ENCODE assay signal across 1 cellular context in genomic region chr4:47104986-47105385, GRCh38.
TF ChIP-seq lines count a peak whose summit lies in the region.

No MANE protein-coding gene starts in this region.

TF ChIP-seq in H1, 55 proteins besides CTCF, POLR2A, EP300 and RAD21 (continued from another document):
- TF ChIP-seq E2F6 (IDR thresholded peaks at IDR 0.05) (no peak), BRCA1 (IDR thresholded peaks at IDR 0.05; ENCODE audit: low read depth, low read length) (no peak), EGR1 (IDR thresholded peaks at IDR 0.05; ENCODE audit: borderline replicate concordance, low read depth, low read length) (no peak), KDM1A (IDR thresholded peaks at IDR 0.05; ENCODE audit: borderline replicate concordance, low read length) (no peak), SIX5 (IDR thresholded peaks at IDR 0.05; ENCODE audit: low read depth, low read length) (no peak), SP2 (IDR thresholded peaks at IDR 0.05; ENCODE audit: low read length) (no peak), TAF7 (optimal IDR thresholded peaks at IDR 0.05; ENCODE audit: borderline replicate concordance, low read depth, low read length) (no peak), RFX5 (IDR thresholded peaks at IDR 0.05; ENCODE audit: borderline replicate concordance, low read depth, low read length) (no peak), SIRT6 (IDR thresholded peaks at IDR 0.05; ENCODE audit: low read length) (no peak), GABPA (IDR thresholded peaks at IDR 0.05; ENCODE audit: borderline replicate concordance, insufficient read depth, low read length) (no peak), RXRA (IDR thresholded peaks at IDR 0.05; ENCODE audit: insufficient read depth, low read depth, low read length) (no peak), POU5F1 (IDR thresholded peaks at IDR 0.05; ENCODE audit: low read depth, low read length) (no peak), EZH2 (IDR thresholded peaks at IDR 0.05; ENCODE audit: low read depth, low read length, severe bottlenecking) (no peak), ATF3 (IDR thresholded peaks at IDR 0.05; ENCODE audit: insufficient read depth, low read depth, low read length) (no peak), GTF2F1 (IDR thresholded peaks at IDR 0.05; ENCODE audit: borderline replicate concordance, low read depth, low read length) (no peak)
TF ChIP-seq in H1: peak in this region for 0.
